13 cellular contexts compared by ENCODE assay signal in the genomic region with DNA sequence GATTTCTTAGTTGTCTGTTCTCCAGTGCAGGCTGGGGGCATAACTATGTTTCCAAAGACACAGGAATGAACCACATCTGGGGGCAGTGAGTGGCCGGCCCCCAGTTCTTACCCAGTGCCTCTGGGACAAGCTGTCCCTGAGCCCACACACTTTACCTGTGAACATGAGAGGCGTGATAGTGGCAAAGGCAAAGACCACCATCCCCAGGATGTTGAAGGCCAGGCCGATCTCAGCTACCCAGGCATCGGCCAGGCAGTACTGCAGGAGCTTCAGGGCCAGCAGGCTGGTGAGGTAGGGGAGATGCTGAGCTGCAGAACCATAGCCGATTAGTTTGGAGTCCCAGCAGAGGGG. TPM values are rescaled to one million over a fixed set of nuclear protein-coding genes. Genes with fewer than 3 reads are reported as not detected.
DNase-seq lines count a peak whose midpoint lies in the region; ATAC-seq and TF ChIP-seq lines count a peak whose summit lies in the region.
"Had no signal": no experiment of that assay in that cellular context is flagged by ENCODE, and none has a peak within 500 bp of the region (broad histone marks: within the 10 kb centered on the region; RNA-seq: fewer than 3 reads in every experiment).

No MANE protein-coding gene starts in this region.

- H3K9me3 ChIP-seq in BLaER1 treated with 17β-estradiol and CSF1 and Interleukin-3, amounts not matched to agents 10 nM and 100 nM (replicated peaks in 1 of 11) = no peaks in the 10 kb centered on the region
- H3K9me3 ChIP-seq in sigmoid colon = no peaks in the 10 kb centered on the region
- H3K9me3 ChIP-seq: ovary had no signal

- peaks cover 0 to 10% (median 0%) of the 10 kb centered on the region in 11 experiments; a peak in 3 of 22 replicates for H3K27me3 ChIP-seq in BLaER1 treated with 17β-estradiol and CSF1 and Interleukin-3, amounts not matched to agents 10 nM and 100 nM
- no peaks in the 10 kb centered on the region for H3K27me3 ChIP-seq in sigmoid colon
- H3K27me3 ChIP-seq: ovary had no signal

- intact Hi-C loops in sigmoid colon (cut with DNase I) = no loop called here

- TF ChIP-seq POLR2A in sigmoid colon (IDR thresholded peaks at IDR 0.05) = no peak

- H3K36me3 Mint-ChIP-seq in IgD-negative memory B cell (no peaks in the 10 kb centered on the region), chondrocyte (ENCODE audit: low read depth) (no peaks in the 10 kb centered on the region)
- H3K36me3 Mint-ChIP-seq in natural killer cell treated with Interleukin-12 subunit alpha and Interleukin-12 subunit beta and Interleukin-15 and Interleukin-18, amount 100 ng/mL, for 72 hours = no peaks in the 10 kb centered on the region

- no peaks in the 10 kb centered on the region for H3K9me3 Mint-ChIP-seq in IgD-negative memory B cell
- H3K9me3 Mint-ChIP-seq in chondrocyte (ENCODE audit: low read depth) = no peaks in the 10 kb centered on the region
- H3K9me3 Mint-ChIP-seq in natural killer cell treated with Interleukin-12 subunit alpha and Interleukin-12 subunit beta and Interleukin-15 and Interleukin-18, amount 100 ng/mL, for 72 hours = no peaks in the 10 kb centered on the region

- TF ChIP-seq EP300 in sigmoid colon (IDR thresholded peaks at IDR 0.05) = no peak

- H3K4me3 Mint-ChIP-seq in IgD-negative memory B cell (peak overlapping the region; percentile 71 to 83 (median 74)), chondrocyte (ENCODE audit: unreplicated experiment) (peak overlapping the region; percentile 84)
- H3K4me3 Mint-ChIP-seq in natural killer cell treated with Interleukin-12 subunit alpha and Interleukin-12 subunit beta and Interleukin-15 and Interleukin-18, amount 100 ng/mL, for 72 hours = peak overlapping the region; percentile 43

- DNase-seq in chondrocyte (ENCODE audit: low spot score) (peak; percentile 59), sigmoid colon (no peak), H4 (ENCODE audit: low spot score) (no peak), NCI-H524 (lab: John Stamatoyannopoulos, UW) (no peak)
- DNase-seq in natural killer cell treated with Interleukin-12 subunit alpha and Interleukin-12 subunit beta and Interleukin-15 and Interleukin-18, amount 100 ng/mL, for 72 hours (ENCODE audit: low spot score) = no peak
- DNase-seq: activated CD4-positive, alpha-beta T cell treated with anti-CD3 and anti-CD28 coated beads for 48 hours; left cardiac atrium; NCI-H187; stimulated activated CD4-positive, alpha-beta T cell treated with anti-CD3 and anti-CD28 coated beads, Interleukin-1b, Interleukin-23, amount 100 ng/mL, for 48 hours had no signal

- peaks cover 6 to 9% (median 8%) of the 10 kb centered on the region in 3 donors for H3K4me1 Mint-ChIP-seq in IgD-negative memory B cell
- peaks cover 21% of the 10 kb centered on the region for H3K4me1 Mint-ChIP-seq in chondrocyte (ENCODE audit: low read depth)
- peaks cover 0 to 3% of the 10 kb centered on the region in 2 donors for H3K4me1 Mint-ChIP-seq in natural killer cell treated with Interleukin-12 subunit alpha and Interleukin-12 subunit beta and Interleukin-15 and Interleukin-18, amount 100 ng/mL, for 72 hours (ENCODE audit: low read depth in 2 of 2)

- no peaks in the 10 kb centered on the region; a peak in 1 of 22 replicates for H4K20me1 ChIP-seq in BLaER1 treated with 17β-estradiol and CSF1 and Interleukin-3, amounts not matched to agents 10 nM and 100 nM

- peak overlapping the region in 5 of 11 experiments; percentile 6 to 53 (median 30); a peak in 8 of 22 replicates for H3K27ac ChIP-seq in BLaER1 treated with 17β-estradiol and CSF1 and Interleukin-3, amounts not matched to agents 10 nM and 100 nM
- H3K27ac ChIP-seq in sigmoid colon = no peak overlapping the region
- H3K27ac ChIP-seq: ovary had no signal

- H3K27ac Mint-ChIP-seq in IgD-negative memory B cell = peak overlapping the region in 1 of 3 donors; percentile 28
- H3K27ac Mint-ChIP-seq in chondrocyte (ENCODE audit: unreplicated experiment) = no peak overlapping the region
- H3K27ac Mint-ChIP-seq in natural killer cell treated with Interleukin-12 subunit alpha and Interleukin-12 subunit beta and Interleukin-15 and Interleukin-18, amount 100 ng/mL, for 72 hours = no peak overlapping the region

- H3K36me3 ChIP-seq in BLaER1 treated with 17β-estradiol and CSF1 and Interleukin-3, amounts not matched to agents 10 nM and 100 nM = peaks cover 0 to 36% (median 6%) of the 10 kb centered on the region in 11 experiments; a peak in 12 of 22 replicates
- H3K36me3 ChIP-seq in sigmoid colon = peaks cover 0 to 11% (median 3%) of the 10 kb centered on the region in 4 donors
- H3K36me3 ChIP-seq: ovary had no signal

- peaks cover 25 to 83% (median 56%) of the 10 kb centered on the region in 10 experiments for H3K4me1 ChIP-seq in BLaER1 treated with 17β-estradiol and CSF1 and Interleukin-3, amounts not matched to agents 10 nM and 100 nM
- H3K4me1 ChIP-seq in sigmoid colon = peaks cover 0 to 21% (median 19%) of the 10 kb centered on the region in 4 donors

- peak overlapping the region in 4 of 10 experiments; percentile 65 to 78 (median 74); a peak in 8 of 20 replicates for H3K4me3 ChIP-seq in BLaER1 treated with 17β-estradiol and CSF1 and Interleukin-3, amounts not matched to agents 10 nM and 100 nM
- H3K4me3 ChIP-seq in sigmoid colon = peak overlapping the region in 1 of 4 donors; percentile 84

- H3K4me2 ChIP-seq in BLaER1 treated with 17β-estradiol and CSF1 and Interleukin-3, amounts not matched to agents 10 nM and 100 nM = peak overlapping the region; percentile 3 to 100 (median 97); a peak in 19 of 22 replicates

- no peak for ATAC-seq in natural killer cell treated with Interleukin-12 subunit alpha and Interleukin-12 subunit beta and Interleukin-15 and Interleukin-18, amount 100 ng/mL, for 72 hours
- no peak for ATAC-seq in HG03378 (IDR thresholded peaks at IDR 0.05; ENCODE audit: unreplicated experiment)

- WGBS in sigmoid colon, 2 donors = 94 to 95% methylated on average over 5 of the region's 5 CpGs

- H3K9ac ChIP-seq in BLaER1 treated with 17β-estradiol and CSF1 and Interleukin-3, amounts not matched to agents 10 nM and 100 nM = peak overlapping the region in 4 of 11 experiments; percentile 23 to 79 (median 32); a peak in 6 of 22 replicates

- H3K27me3 Mint-ChIP-seq in IgD-negative memory B cell (no peaks in the 10 kb centered on the region), chondrocyte (ENCODE audit: low read depth) (no peaks in the 10 kb centered on the region)
- peaks cover 7 to 8% of the 10 kb centered on the region in 2 donors for H3K27me3 Mint-ChIP-seq in natural killer cell treated with Interleukin-12 subunit alpha and Interleukin-12 subunit beta and Interleukin-15 and Interleukin-18, amount 100 ng/mL, for 72 hours

- TF ChIP-seq CTCF in chondrocyte (IDR thresholded peaks at IDR 0.05) (no peak), sigmoid colon (IDR thresholded peaks at IDR 0.05) (no peak)

RNA-seq across cellular contexts. Expression of gene SLC46A1, which starts 1.6 kb away (rescaled TPM):
- polyA plus RNA-seq in IgD-negative memory B cell = 2.4 TPM
- 12.7 to 13.2 TPM (median 13.0 TPM) in 3 replicates for total RNA-seq in chondrocyte
- 1 to 10 TPM; 3.2 to 8.1 TPM for total RNA-seq in natural killer cell treated with Interleukin-12 subunit alpha and Interleukin-12 subunit beta and Interleukin-15 and Interleukin-18, amount 100 ng/mL, for 72 hours
- total RNA-seq in sigmoid colon = 1 to 10 TPM; 2.7 to 8.6 (median 5.1) TPM
- 1 to 10 TPM; 4.1 to 7.6 (median 4.2) TPM for polyA plus RNA-seq in sigmoid colon
- 4.7 and 4.9 TPM in 2 replicates for total RNA-seq in H4 (2014; rRNA removed; shearing (Covaris generic))

RNA-seq across cellular contexts. Expression of gene SARM1, which starts 32.9 kb away (rescaled TPM):
- polyA plus RNA-seq in IgD-negative memory B cell = 5.6 TPM
- 22.2 to 24.1 TPM (median 23.0 TPM) in 3 replicates for total RNA-seq in chondrocyte
- total RNA-seq in natural killer cell treated with Interleukin-12 subunit alpha and Interleukin-12 subunit beta and Interleukin-15 and Interleukin-18, amount 100 ng/mL, for 72 hours = 10 to 100 TPM; 29.4 to 46.2 TPM
- 10 to 100 TPM in 2 of 4 donors, 1 to 10 TPM in 2; 7.7 to 13.3 (median 10.1) TPM for total RNA-seq in sigmoid colon
- polyA plus RNA-seq in sigmoid colon = 10 to 100 TPM in 1 of 3 donors, 1 to 10 TPM in 2; 3.5 to 10.2 (median 6.0) TPM
- total RNA-seq in H4 (2014; rRNA removed; shearing (Covaris generic)) = 8.7 and 11.2 TPM in 2 replicates

RNA-seq across cellular contexts. Expression of gene VTN, which starts 34.3 kb away (rescaled TPM):
- polyA plus RNA-seq in IgD-negative memory B cell (not detected), sigmoid colon (under 1 TPM in 2 of 3 donors, not detected in 1; 0.45 to 0.60 TPM)
- total RNA-seq in chondrocyte (0.31 to 0.55 TPM (median 0.41 TPM) in 3 replicates), sigmoid colon (1 to 10 TPM in 1 of 4 donors, under 1 TPM in 3; 0.16 to 1.9 (median 0.38) TPM)
- 1 to 10 TPM in 1 of 2 donors, under 1 TPM in 1; 0.52 to 1.3 TPM for total RNA-seq in natural killer cell treated with Interleukin-12 subunit alpha and Interleukin-12 subunit beta and Interleukin-15 and Interleukin-18, amount 100 ng/mL, for 72 hours
- not detected in 2 replicates for total RNA-seq in H4 (2014; rRNA removed; shearing (Covaris generic))

RNA-seq across cellular contexts. Expression of gene SEBOX, which starts 39.4 kb away (rescaled TPM):
- polyA plus RNA-seq in IgD-negative memory B cell = not detected
- total RNA-seq in chondrocyte = not detected in 3 replicates
- not detected for total RNA-seq in natural killer cell treated with Interleukin-12 subunit alpha and Interleukin-12 subunit beta and Interleukin-15 and Interleukin-18, amount 100 ng/mL, for 72 hours
- total RNA-seq in sigmoid colon = not detected
- not detected for polyA plus RNA-seq in sigmoid colon
- not detected in 2 replicates for total RNA-seq in H4 (2014; rRNA removed; shearing (Covaris generic))
- total RNA-seq: left cardiac atrium, ovary had no signal
- polyA plus RNA-seq: ovary had no signal

RNA-seq across cellular contexts. Expression of gene POLDIP2, which starts 47.1 kb away (rescaled TPM):
- 87.4 TPM for polyA plus RNA-seq in IgD-negative memory B cell
- total RNA-seq in chondrocyte = 70.1 to 70.8 TPM (median 70.4 TPM) in 3 replicates
- 100 to 1,000 TPM in 1 of 2 donors, 10 to 100 TPM in 1; 74.9 to 122 TPM for total RNA-seq in natural killer cell treated with Interleukin-12 subunit alpha and Interleukin-12 subunit beta and Interleukin-15 and Interleukin-18, amount 100 ng/mL, for 72 hours
- total RNA-seq in sigmoid colon = 10 to 100 TPM; 55.8 to 65.6 (median 59.3) TPM
- polyA plus RNA-seq in sigmoid colon = 10 to 100 TPM; 66.1 to 80.5 (median 75.6) TPM
- 108 and 110 TPM in 2 replicates for total RNA-seq in H4 (2014; rRNA removed; shearing (Covaris generic))
